29 cellular contexts compared by ENCODE assay signal in the genomic region with DNA sequence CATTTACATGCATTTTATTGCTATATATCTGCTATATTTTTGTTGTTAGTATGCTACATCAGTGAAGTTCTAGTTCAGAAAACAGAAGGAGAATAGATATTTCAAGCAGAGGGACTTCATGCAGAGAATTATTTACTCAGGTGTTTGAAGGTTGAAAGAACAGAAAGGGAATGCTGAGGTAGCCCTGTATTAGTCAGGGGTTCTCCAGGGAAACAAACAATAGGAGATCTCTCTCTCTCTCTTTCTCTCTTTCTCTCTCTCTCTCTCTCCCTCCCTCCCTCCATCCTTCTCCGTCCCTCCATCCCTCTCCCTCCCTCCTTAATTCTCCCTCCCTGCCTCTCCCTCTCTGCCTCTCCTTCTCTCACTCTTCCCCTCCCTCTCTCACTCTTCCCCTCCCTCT.
DNase-seq lines count a peak whose midpoint lies in the region; TF ChIP-seq lines count a peak whose summit lies in the region.
"Had no signal": no experiment of that assay in that cellular context is flagged by ENCODE, and none has a peak within 500 bp of the region (broad histone marks: within the 10 kb centered on the region; RNA-seq: fewer than 3 reads in every experiment).

No MANE protein-coding gene starts in this region.

- peaks cover 6% of the 10 kb centered on the region for H3K4me1 Mint-ChIP-seq in endodermal cell
- H3K4me1 Mint-ChIP-seq: activated CD4-positive, alpha-beta T cell treated with anti-CD3 and anti-CD28 coated beads for 36 hours had no signal

- no peak overlapping the region for H3K27ac Mint-ChIP-seq in endodermal cell
- H3K27ac Mint-ChIP-seq: activated CD4-positive, alpha-beta T cell treated with anti-CD3 and anti-CD28 coated beads for 36 hours; activated CD8-positive, alpha-beta T cell treated with anti-CD3 and anti-CD28 coated beads for 36 hours; CD8-positive, alpha-beta T cell had no signal

- DNase-seq in DMS153 treated with DMSO at 0.1 percent for 48 hours (lab: John Stamatoyannopoulos, UW; ENCODE audit: unreplicated experiment) (peak; percentile 50), NCI-H146 (lab: John Stamatoyannopoulos, UW) (peak; percentile 93), NCI-H526 treated with DMSO at 0.1 percent for 48 hours (lab: John Stamatoyannopoulos, UW) (peak; percentile 52), endodermal cell (no peak), EL (no peak), G401 (ENCODE audit: low spot score) (no peak), amniotic stem cell (lab: John Stamatoyannopoulos, UW) (no peak)
- DNase-seq: ACHN; activated CD4-positive, alpha-beta T cell treated with anti-CD3 and anti-CD28 coated beads for 36 hours; activated CD8-positive, alpha-beta T cell treated with anti-CD3 and anti-CD28 coated beads for 36 hours; activated naive CD4-positive, alpha-beta T cell treated with anti-CD3 and anti-CD28 coated beads, Interleukin-2, amount 50 U/mL, for 16 hours; BE2C; brain microvascular endothelial cell; CD8-positive, alpha-beta T cell; cerebellar nuclear complex; dermis blood vessel endothelial cell; GDM1; head of caudate nucleus; IMR-90; islet precursor cell; left ventricle myocardium superior; NCI-H2171; RPMI8226; stimulated activated CD4-positive, alpha-beta T cell treated with anti-CD3 and anti-CD28 coated beads, Interleukin-4, amount 100 ng/mL, for 1 hour; stomach; T-helper 9 cell had no signal

- TF ChIP-seq CTCF in endodermal cell (conservative IDR thresholded peaks at IDR 0.05), result no peak

- peak overlapping the region; percentile 2 for H3K9ac ChIP-seq in endodermal cell (ENCODE audit: extremely low read depth, low read length, poor library complexity, severe bottlenecking)

- peaks cover 1% of the 10 kb centered on the region for H3K36me3 Mint-ChIP-seq in endodermal cell (ENCODE audit: low read depth)
- H3K36me3 Mint-ChIP-seq: CD8-positive, alpha-beta T cell had no signal

- H3K4me1 ChIP-seq in endodermal cell (ENCODE audit: control insufficient read depth, insufficient read depth, low read length), result peaks cover 2% of the 10 kb centered on the region
- H3K4me1 ChIP-seq: BE2C, prostate gland, SJSA1, stomach had no signal

- no peak overlapping the region for H3K27ac ChIP-seq in endodermal cell (ENCODE audit: low read depth, low read length)
- H3K27ac ChIP-seq: brain microvascular endothelial cell, neutrophil, prostate gland, SJSA1, stomach had no signal

- no peaks in the 10 kb centered on the region for H3K9me3 ChIP-seq in endodermal cell (ENCODE audit: control insufficient read depth, low read length)
- H3K9me3 ChIP-seq: BE2C, neutrophil, prostate gland, SJSA1, stomach had no signal

- H3K4me3 ChIP-seq in endodermal cell (ENCODE audit: low read length), result no peak overlapping the region
- H3K4me3 ChIP-seq: prostate gland, SJSA1, stomach had no signal

- H3K9me3 Mint-ChIP-seq in endodermal cell, result peaks cover 3% of the 10 kb centered on the region
- H3K9me3 Mint-ChIP-seq: activated CD8-positive, alpha-beta T cell treated with anti-CD3 and anti-CD28 coated beads for 36 hours; CD8-positive, alpha-beta T cell had no signal

- H3K36me3 ChIP-seq in endodermal cell (ENCODE audit: control insufficient read depth, insufficient read depth, low read length), result no peaks in the 10 kb centered on the region
- H3K36me3 ChIP-seq: BE2C, brain microvascular endothelial cell, neutrophil, prostate gland, SJSA1, stomach had no signal

- H3K27me3 Mint-ChIP-seq in endodermal cell (ENCODE audit: insufficient read depth), result peaks cover 6% of the 10 kb centered on the region
- H3K27me3 Mint-ChIP-seq: activated CD4-positive, alpha-beta T cell treated with anti-CD3 and anti-CD28 coated beads for 36 hours had no signal

- WGBS in endodermal cell (ENCODE audit: insufficient coverage in 1 of 2, insufficient read length in 1 of 2), 2 experiments, result 50% methylated on average over 1 of the region's 1 CpG; no CpG with 5 or more reads in 1 of the 2 experiments

- H3K4me3 Mint-ChIP-seq in endodermal cell, result no peak overlapping the region
- H3K4me3 Mint-ChIP-seq: activated CD4-positive, alpha-beta T cell treated with anti-CD3 and anti-CD28 coated beads for 36 hours; activated CD8-positive, alpha-beta T cell treated with anti-CD3 and anti-CD28 coated beads for 36 hours; CD8-positive, alpha-beta T cell had no signal

- in situ Hi-C loops in G401 (cut with HindIII; ENCODE audit: low sequenced_read_pairs), result no loop called here

- H3K27me3 ChIP-seq in endodermal cell (ENCODE audit: control insufficient read depth, insufficient read depth, low read length, poor library complexity, severe bottlenecking), result peaks cover 5% of the 10 kb centered on the region
- H3K27me3 ChIP-seq: BE2C, brain microvascular endothelial cell, neutrophil, SJSA1, stomach had no signal

Comparison
In these comparisons a context has a peak if more than half of its experiments do, and no peak if none do; other contexts are left out.
1. DNase-seq: peak in DMS153 treated with DMSO at 0.1 percent for 48 hours (single experiment), NCI-H146 (single experiment) and NCI-H526 treated with DMSO at 0.1 percent for 48 hours (single experiment); none in endodermal cell (single experiment), EL (single experiment), G401 (single experiment) and amniotic stem cell (single experiment).